30 cellular contexts compared by ENCODE assay signal in genomic region chr15:97981058-97981457, GRCh38.
"Had no signal": no experiment of that assay in that cellular context is flagged by ENCODE, and none has a peak within 500 bp of the region (broad histone marks: within the 10 kb centered on the region; RNA-seq: fewer than 3 reads in every experiment).

No MANE protein-coding gene starts in this region.

- H3K9me3 ChIP-seq: adrenal gland, body of pancreas, esophagus squamous epithelium had no signal

- ATAC-seq: activated CD4-positive, CD25-positive, alpha-beta regulatory T cell treated with anti-CD3 and anti-CD28 coated beads, Interleukin-2, amount 50 U/mL, for 24 hours; activated naive CD8-positive, alpha-beta T cell treated with anti-CD3 and anti-CD28 coated beads, Interleukin-2, amount 50 U/mL, for 24 hours; activated T-cell treated with anti-CD3 and anti-CD28 coated beads, Interleukin-2, amount 50 U/mL, for 72 hours; body of pancreas; T-helper 17 cell had no signal

- H3K27ac ChIP-seq: adrenal gland, body of pancreas, epithelial cell of prostate, esophagus squamous epithelium, WERI-Rb-1 had no signal

- H3K4me3 Mint-ChIP-seq: activated B cell treated with CpG ODN at 0.5 μM for 24 hours; activated CD4-positive, alpha-beta memory T cell treated with anti-CD3 and anti-CD28 coated beads, Interleukin-2, amount 10 ng/mL, durations not matched to agents 7 days and 5 days; activated naive CD4-positive, alpha-beta T cell treated with anti-CD3 and anti-CD28 coated beads, Interleukin-2, amount 50 U/mL, for 24 hours; activated naive CD8-positive, alpha-beta T cell treated with anti-CD3 and anti-CD28 coated beads for 36 hours; activated naive CD8-positive, alpha-beta T cell treated with anti-CD3 and anti-CD28 coated beads, Interleukin-2, amount 50 U/mL, for 24 hours; activated T-cell treated with anti-CD3 and anti-CD28 coated beads, Interleukin-2, amount 50 U/mL, for 24 hours; activated T-cell treated with anti-CD3 and anti-CD28 coated beads, Interleukin-2, amount 50 U/mL, for 72 hours; T-helper 17 cell; T-helper 2 cell treated with Interferon-gamma antibody and Interleukin-4, amounts not matched to agents 5 μg/mL and 100 μg/mL, for 36 hours had no signal

- H3K27ac Mint-ChIP-seq: activated B cell treated with CpG ODN at 0.5 μM for 24 hours; activated CD4-positive, alpha-beta memory T cell treated with anti-CD3 and anti-CD28 coated beads, Interleukin-2, amount 10 ng/mL, durations not matched to agents 7 days and 5 days; activated naive CD4-positive, alpha-beta T cell treated with anti-CD3 and anti-CD28 coated beads, Interleukin-2, amount 50 U/mL, for 24 hours; activated naive CD8-positive, alpha-beta T cell treated with anti-CD3 and anti-CD28 coated beads for 36 hours; activated naive CD8-positive, alpha-beta T cell treated with anti-CD3 and anti-CD28 coated beads, Interleukin-2, amount 50 U/mL, for 24 hours; activated T-cell treated with anti-CD3 and anti-CD28 coated beads, Interleukin-2, amount 50 U/mL, for 24 hours; activated T-cell treated with anti-CD3 and anti-CD28 coated beads, Interleukin-2, amount 50 U/mL, for 72 hours; T-helper 17 cell; T-helper 2 cell treated with Interferon-gamma antibody and Interleukin-4, amounts not matched to agents 5 μg/mL and 100 μg/mL, for 36 hours had no signal

- H3K36me3 Mint-ChIP-seq: activated naive CD4-positive, alpha-beta T cell treated with anti-CD3 and anti-CD28 coated beads, Interleukin-2, amount 50 U/mL, for 24 hours had no signal

- H3K27me3 Mint-ChIP-seq: activated CD4-positive, alpha-beta memory T cell treated with anti-CD3 and anti-CD28 coated beads, Interleukin-2, amount 10 ng/mL, durations not matched to agents 7 days and 5 days; activated naive CD4-positive, alpha-beta T cell treated with anti-CD3 and anti-CD28 coated beads, Interleukin-2, amount 50 U/mL, for 24 hours; activated naive CD8-positive, alpha-beta T cell treated with anti-CD3 and anti-CD28 coated beads for 36 hours; activated naive CD8-positive, alpha-beta T cell treated with anti-CD3 and anti-CD28 coated beads, Interleukin-2, amount 50 U/mL, for 24 hours; activated T-cell treated with anti-CD3 and anti-CD28 coated beads, Interleukin-2, amount 50 U/mL, for 24 hours; T-helper 17 cell had no signal

- DNase-seq: activated B cell treated with CpG ODN at 0.5 μM for 24 hours; activated CD4-positive, alpha-beta memory T cell treated with anti-CD3 and anti-CD28 coated beads, Interleukin-2, amount 10 ng/mL, durations not matched to agents 7 days and 5 days; activated CD4-positive, alpha-beta T cell treated with anti-CD3 and anti-CD28 coated beads for 48 hours; activated CD4-positive, alpha-beta T cell treated with anti-CD3 and anti-CD28 coated beads, Interleukin-2, amount 50 U/mL, for 4 hours; activated CD8-positive, alpha-beta memory T cell treated with anti-CD3 and anti-CD28 coated beads, Interleukin-2, amount 50 U/mL, for 48 hours; activated gamma-delta T cell; activated naive CD4-positive, alpha-beta T cell; activated naive CD8-positive, alpha-beta T cell treated with anti-CD3 and anti-CD28 coated beads for 36 hours; activated naive CD8-positive, alpha-beta T cell treated with anti-CD3 and anti-CD28 coated beads, Interleukin-2, amount 50 U/mL, for 24 hours; activated T-cell treated with anti-CD3 and anti-CD28 coated beads for 4 hours; activated T-cell treated with anti-CD3 and anti-CD28 coated beads, Interleukin-2, amount 50 U/mL, for 24 hours; activated T-cell treated with anti-CD3 and anti-CD28 coated beads, Interleukin-2, amount 50 U/mL, for 72 hours; adrenal gland; amygdala; aorta; body of pancreas; caudate nucleus; cortex of kidney; dermis blood vessel endothelial cell; effector CD4-positive, alpha-beta T cell; esophagus squamous epithelium; head of caudate nucleus; T-helper 1 cell; T-helper 17 cell; T1000; WERI-Rb-1 had no signal

- H3K9me3 Mint-ChIP-seq: activated naive CD4-positive, alpha-beta T cell treated with anti-CD3 and anti-CD28 coated beads, Interleukin-2, amount 50 U/mL, for 24 hours had no signal

- H3K4me1 Mint-ChIP-seq: activated B cell treated with CpG ODN at 0.5 μM for 24 hours; activated naive CD8-positive, alpha-beta T cell treated with anti-CD3 and anti-CD28 coated beads, Interleukin-2, amount 50 U/mL, for 24 hours; T-helper 17 cell had no signal

- H3K36me3 ChIP-seq: adrenal gland, esophagus squamous epithelium, WERI-Rb-1 had no signal

- H3K4me3 ChIP-seq: adrenal gland, body of pancreas, esophagus squamous epithelium had no signal

- H3K27me3 ChIP-seq: adrenal gland, body of pancreas, esophagus squamous epithelium had no signal
